ENCODE assay signal across 9 cellular contexts in the genomic region with DNA sequence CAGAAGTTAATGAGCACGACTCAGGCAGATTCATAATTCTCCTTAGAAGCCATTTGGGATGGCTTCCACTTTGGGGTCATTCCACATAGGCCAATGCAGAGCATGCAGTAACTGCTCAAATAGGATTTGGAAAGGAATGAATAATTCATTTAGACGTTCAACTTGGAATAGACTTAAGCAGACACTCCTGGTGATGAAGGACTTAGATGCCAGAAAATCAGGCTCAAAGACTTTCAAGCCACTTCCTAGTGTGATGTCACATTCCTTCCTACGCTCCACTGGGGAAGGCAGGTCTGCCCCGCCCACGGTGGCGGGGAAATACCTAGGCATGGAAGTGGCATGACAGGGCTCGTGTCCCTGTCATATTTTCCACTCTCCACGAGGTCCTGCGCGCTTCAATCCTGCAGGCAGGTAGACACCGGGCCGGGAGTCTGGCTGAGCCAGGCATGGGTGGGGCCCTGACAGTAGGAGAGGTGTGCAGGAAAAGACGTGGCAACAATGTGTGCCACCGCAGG. TPM values are rescaled to one million over a fixed set of nuclear protein-coding genes. Genes with fewer than 3 reads are reported as not detected.
DNase-seq lines count a peak whose midpoint lies in the region; ATAC-seq, FAIRE-seq and TF ChIP-seq lines count a peak whose summit lies in the region.
"Had no signal": no experiment of that assay in that cellular context is flagged by ENCODE, and none has a peak within 500 bp of the region (broad histone marks: within the 10 kb centered on the region; RNA-seq: fewer than 3 reads in every experiment).

A gene (plus strand): TSS at position 348 of the 515 bp plus-strand sequence. CDS start 845 bp downstream, outside the sequence.

- peak within 1 kb of the TSS; percentile 82 for H3K27ac Mint-ChIP-seq in activated naive CD8-positive, alpha-beta T cell treated with anti-CD3 and anti-CD28 coated beads, Interleukin-2, amount 50 U/mL, for 24 hours

- peak within 1 kb of the TSS; percentile 63 for H3K4me3 Mint-ChIP-seq in activated naive CD8-positive, alpha-beta T cell treated with anti-CD3 and anti-CD28 coated beads, Interleukin-2, amount 50 U/mL, for 24 hours

- no peaks in the 10 kb centered on the region for H3K9me1 ChIP-seq in keratinocyte (ENCODE audit: control insufficient read depth, extremely low read depth, insufficient read depth, low read length)

- peak within 1 kb of the TSS; percentile 41 for H3K9ac ChIP-seq in keratinocyte (ENCODE audit: control insufficient read depth, extremely low read depth, insufficient read depth, low read length)

- peaks cover 7% of the 10 kb centered on the region for H3K9me3 Mint-ChIP-seq in activated naive CD8-positive, alpha-beta T cell treated with anti-CD3 and anti-CD28 coated beads, Interleukin-2, amount 50 U/mL, for 24 hours

- no peaks in the 10 kb centered on the region for H3K36me3 ChIP-seq in keratinocyte (ENCODE audit: control insufficient read depth in 2 of 2, extremely low read depth in 1 of 2, insufficient read depth in 2 of 2, low read length in 2 of 2)
- no peaks in the 10 kb centered on the region for H3K36me3 ChIP-seq in small intestine (ENCODE audit: control insufficient read depth in 2 of 2, insufficient read depth in 2 of 2, low read length in 2 of 2)

- peaks cover 3% of the 10 kb centered on the region for H3K36me3 Mint-ChIP-seq in activated naive CD8-positive, alpha-beta T cell treated with anti-CD3 and anti-CD28 coated beads, Interleukin-2, amount 50 U/mL, for 24 hours (ENCODE audit: low read depth)

- H3K27me3 ChIP-seq in keratinocyte (ENCODE audit: control insufficient read depth, extremely low read depth, insufficient read depth, low read length) = no peaks in the 10 kb centered on the region
- no peaks in the 10 kb centered on the region for H3K27me3 ChIP-seq in small intestine (ENCODE audit: control insufficient read depth in 2 of 2, insufficient read depth in 2 of 2, low read length in 2 of 2)

- no peak for TF ChIP-seq CTCF in keratinocyte (optimal IDR thresholded peaks at IDR 0.05 in 1 of 3, IDR thresholded peaks at IDR 0.05 in 1 of 3, conservative IDR thresholded peaks at IDR 0.05 in 1 of 3; ENCODE audit: extremely low read depth in 1 of 3, insufficient read depth in 2 of 3, low read length in 3 of 3)

- H3K4me3 ChIP-seq in keratinocyte (ENCODE audit: control insufficient read depth in 2 of 3, extremely low read depth in 1 of 3, insufficient read depth in 2 of 3, low read depth in 1 of 3, low read length in 3 of 3) (peak within 1 kb of the TSS; percentile 25 to 60 (median 45)), small intestine (ENCODE audit: low read depth in 1 of 2, low read length in 2 of 2) (peak within 1 kb of the TSS; percentile 16 to 25)

- 32 to 61% (median 44%) methylated on average over 14 of the region's 14 CpGs for WGBS in small intestine, 3 donors

- H4K20me1 ChIP-seq in keratinocyte (ENCODE audit: control insufficient read depth, extremely low read depth, insufficient read depth, low read length) = no peaks in the 10 kb centered on the region

- H3K4me2 ChIP-seq in keratinocyte (ENCODE audit: control insufficient read depth, extremely low read depth, insufficient read depth, low read depth, low read length) = peak within 1 kb of the TSS; percentile 77

- no peaks in the 10 kb centered on the region for H3K79me2 ChIP-seq in keratinocyte (ENCODE audit: control insufficient read depth, insufficient read depth, low read length)

- H3K9me3 ChIP-seq in keratinocyte (ENCODE audit: control insufficient read depth, low read depth, low read length) = no peaks in the 10 kb centered on the region
- H3K9me3 ChIP-seq in small intestine (ENCODE audit: control insufficient read depth, low read depth) = no peaks in the 10 kb centered on the region

- ATAC-seq in activated naive CD8-positive, alpha-beta T cell treated with anti-CD3 and anti-CD28 coated beads, Interleukin-2, amount 50 U/mL, for 24 hours = peak; percentile 37

- DNase-seq in HK-2 (ENCODE audit: unreplicated experiment) (peak; percentile 68), keratinocyte (ENCODE audit: low read depth, low spot score) (no peak), small intestine (no peak), NAMALWA (ENCODE audit: low spot score) (no peak), NCI-H2227 treated with DMSO at 0.1 percent for 48 hours (lab: John Stamatoyannopoulos, UW) (no peak), SIG-M5 (lab: John Stamatoyannopoulos, UW) (no peak), NCI-H1436 treated with DMSO at 0.1 percent for 48 hours (lab: John Stamatoyannopoulos, UW) (no peak)
- DNase-seq in activated naive CD8-positive, alpha-beta T cell treated with anti-CD3 and anti-CD28 coated beads, Interleukin-2, amount 50 U/mL, for 24 hours = peak; percentile 16
- DNase-seq: NCI-H1694 treated with DMSO at 0.1 percent for 48 hours had no signal

- dilution Hi-C loops in keratinocyte (cut with MboI; ENCODE audit: extremely low pct_ligation_motif_present, low sequenced_read_pairs) = no loop called here

- peaks cover 34% of the 10 kb centered on the region for H3K27me3 Mint-ChIP-seq in activated naive CD8-positive, alpha-beta T cell treated with anti-CD3 and anti-CD28 coated beads, Interleukin-2, amount 50 U/mL, for 24 hours

- H3K4me1 ChIP-seq in keratinocyte (ENCODE audit: control insufficient read depth, extremely low read depth, insufficient read depth, low read length) = peaks cover 12% of the 10 kb centered on the region
- H3K4me1 ChIP-seq in small intestine (ENCODE audit: control insufficient read depth in 2 of 2, insufficient read depth in 1 of 2, low read depth in 1 of 2, low read length in 1 of 2) = no peaks in the 10 kb centered on the region

- H3K27ac ChIP-seq in keratinocyte (ENCODE audit: control insufficient read depth, insufficient read depth, low read length) (peak within 1 kb of the TSS; percentile 21), small intestine (ENCODE audit: low read depth in 1 of 2, low read length in 1 of 2) (peak within 1 kb of the TSS in 1 of 2 donors; percentile 7)

- H3K4me1 Mint-ChIP-seq in activated naive CD8-positive, alpha-beta T cell treated with anti-CD3 and anti-CD28 coated beads, Interleukin-2, amount 50 U/mL, for 24 hours = peaks cover 23% of the 10 kb centered on the region

- FAIRE-seq in keratinocyte (lab: Jason Lieb, UNC) (peak; percentile 69), small intestine (lab: Jason Lieb, UNC) (no peak)

- peak within 1 kb of the TSS; percentile 94 for H2AFZ ChIP-seq in keratinocyte (ENCODE audit: control insufficient read depth, low read length)

RNA-seq across cellular contexts. Expression of the gene that starts here (rescaled TPM):
- 1.1 to 1.5 TPM (median 1.4 TPM) in 3 replicates for polyA plus RNA-seq in keratinocyte
- polyA plus RNA-seq in keratinocyte (2011; ENCODE audit: low read depth) = 3.1 TPM
- polyA plus RNA-seq in keratinocyte (2011; cell fraction: cytosol; rRNA removed) = 0.53 and 1.2 TPM in 2 replicates
- 2.7 and 3.5 TPM in 2 replicates for polyA plus RNA-seq in keratinocyte (2011; cell fraction: nucleus; rRNA removed)
- 1.6 and 2.9 TPM in 2 replicates for polyA plus RNA-seq in keratinocyte (2012; ENCODE audit: low replicate concordance)
- 0.99 to 1.6 TPM (median 1.1 TPM) in 3 replicates for polyA minus RNA-seq in keratinocyte
- 1.3 TPM for polyA minus RNA-seq in keratinocyte (2011; cell fraction: cytosol; rRNA and poly(A)+ RNA removed)
- 1.9 and 2.9 TPM in 2 replicates for polyA minus RNA-seq in keratinocyte (2011; cell fraction: nucleus; rRNA and poly(A)+ RNA removed)
- under 1 TPM in 1 of 3 donors, not detected in 2; 0.34 TPM for polyA plus RNA-seq in small intestine

Comparison
In these comparisons a context has a peak if more than half of its experiments do, and no peak if none do; other contexts are left out.
1. DNase-seq: peak in HK-2 (single experiment) and activated naive CD8-positive, alpha-beta T cell treated with anti-CD3 and anti-CD28 coated beads, Interleukin-2, amount 50 U/mL, for 24 hours (single experiment); none in keratinocyte (single experiment), small intestine (single experiment), NAMALWA (single experiment), NCI-H2227 treated with DMSO at 0.1 percent for 48 hours (single experiment), SIG-M5 (single experiment) and NCI-H1436 treated with DMSO at 0.1 percent for 48 hours (single experiment).